In the genomic region with DNA sequence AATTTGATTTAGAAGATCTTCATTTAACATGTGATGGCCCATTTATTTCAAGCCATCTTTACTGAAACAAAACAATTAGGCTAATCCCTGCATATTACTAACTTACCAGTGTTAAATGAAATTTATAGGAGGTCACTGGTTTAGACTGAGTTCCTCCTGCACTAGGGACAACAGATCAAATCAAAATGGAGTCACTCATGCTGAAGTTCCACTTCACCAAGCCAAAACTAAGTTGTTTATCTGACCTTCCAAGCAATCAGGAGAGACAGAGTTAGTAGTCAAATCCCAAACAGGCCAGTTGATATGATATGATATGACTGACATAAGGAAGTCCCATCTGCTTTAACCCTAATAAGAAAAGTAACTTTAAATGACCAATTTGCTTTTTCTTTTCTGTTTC, we compare ENCODE assay signal across 17 cellular contexts. TPM values are rescaled to one million over a fixed set of nuclear protein-coding genes. Genes with fewer than 3 reads are reported as not detected.
DNase-seq lines count a peak whose midpoint lies in the region; ATAC-seq, FAIRE-seq and TF ChIP-seq lines count a peak whose summit lies in the region.
"Had no signal": no experiment of that assay in that cellular context is flagged by ENCODE, and none has a peak within 500 bp of the region (broad histone marks: within the 10 kb centered on the region; RNA-seq: fewer than 3 reads in every experiment).

No MANE protein-coding gene starts in this region.

- no peaks in the 10 kb centered on the region for H3K9me3 Mint-ChIP-seq in activated CD8-positive, alpha-beta T cell treated with anti-CD3 and anti-CD28 coated beads for 36 hours
- no peaks in the 10 kb centered on the region for H3K9me3 Mint-ChIP-seq in activated CD8-positive, alpha-beta T cell treated with anti-CD3 and anti-CD28 coated beads, Interleukin-2, amount 10 ng/mL, durations not matched to agents 7 days and 5 days (ENCODE audit: insufficient read depth)
- peaks cover 4% of the 10 kb centered on the region for H3K9me3 Mint-ChIP-seq in activated naive CD8-positive, alpha-beta T cell treated with anti-CD3 and anti-CD28 coated beads for 36 hours
- peaks cover 3% of the 10 kb centered on the region for H3K9me3 Mint-ChIP-seq in natural killer cell treated with Interleukin-12 subunit alpha and Interleukin-12 subunit beta and Interleukin-15 and Interleukin-18, amount 100 ng/mL, for 72 hours
- H3K9me3 Mint-ChIP-seq: GM23338 had no signal

- intact Hi-C loops in activated CD8-positive, alpha-beta T cell treated with anti-CD3 and anti-CD28 coated beads for 36 hours (cut with micrococcal nuclease): no loop called here
- intact Hi-C loops in lower leg skin (cut with DNase I; ENCODE audit: low total_unique reads): loop anchor here (10.0 kb wide), 1 partner anchor 93 kb away; no protein-coding TSS in a partner anchor

- peaks cover 54% of the 10 kb centered on the region for H3K36me3 Mint-ChIP-seq in activated CD8-positive, alpha-beta T cell treated with anti-CD3 and anti-CD28 coated beads for 36 hours (ENCODE audit: low read depth)
- peaks cover 22% of the 10 kb centered on the region for H3K36me3 Mint-ChIP-seq in activated CD8-positive, alpha-beta T cell treated with anti-CD3 and anti-CD28 coated beads, Interleukin-2, amount 10 ng/mL, durations not matched to agents 7 days and 5 days (ENCODE audit: low read depth)
- H3K36me3 Mint-ChIP-seq in activated naive CD8-positive, alpha-beta T cell treated with anti-CD3 and anti-CD28 coated beads for 36 hours: peaks cover 56% of the 10 kb centered on the region
- H3K36me3 Mint-ChIP-seq in natural killer cell treated with Interleukin-12 subunit alpha and Interleukin-12 subunit beta and Interleukin-15 and Interleukin-18, amount 100 ng/mL, for 72 hours: peaks cover 6% of the 10 kb centered on the region

- DNase-seq in activated CD8-positive, alpha-beta T cell treated with anti-CD3 and anti-CD28 coated beads for 36 hours: no peak
- DNase-seq in activated CD8-positive, alpha-beta T cell treated with anti-CD3 and anti-CD28 coated beads, Interleukin-2, amount 10 ng/mL, durations not matched to agents 7 days and 5 days: no peak
- DNase-seq in D721Med (ENCODE audit: insufficient read length, low spot score) (no peak), SW480 (ENCODE audit: low spot score) (no peak), lower leg skin (ENCODE audit: low spot score in 2 of 2) (no peak), NCI-H446 treated with DMSO at 0.1 percent for 48 hours (lab: John Stamatoyannopoulos, UW) (no peak)
- DNase-seq in activated naive CD8-positive, alpha-beta T cell treated with anti-CD3 and anti-CD28 coated beads for 36 hours: no peak
- no peak for DNase-seq in natural killer cell treated with Interleukin-12 subunit alpha and Interleukin-12 subunit beta and Interleukin-15 and Interleukin-18, amount 100 ng/mL, for 72 hours (ENCODE audit: low spot score)
- DNase-seq: CD4-positive, alpha-beta memory T cell; GF-D8; NCI-H1105 treated with DMSO at 0.1 percent for 48 hours; NCI-H187; NCI-H446; NCI-H748 treated with DMSO at 0.1 percent for 48 hours; PC-9; Right ventricle myocardium superior had no signal

- H3K27ac Mint-ChIP-seq in activated CD8-positive, alpha-beta T cell treated with anti-CD3 and anti-CD28 coated beads for 36 hours: peak overlapping the region; percentile 89
- no peak overlapping the region for H3K27ac Mint-ChIP-seq in activated CD8-positive, alpha-beta T cell treated with anti-CD3 and anti-CD28 coated beads, Interleukin-2, amount 10 ng/mL, durations not matched to agents 7 days and 5 days
- H3K27ac Mint-ChIP-seq in activated naive CD8-positive, alpha-beta T cell treated with anti-CD3 and anti-CD28 coated beads for 36 hours: peak overlapping the region; percentile 61
- H3K27ac Mint-ChIP-seq in natural killer cell treated with Interleukin-12 subunit alpha and Interleukin-12 subunit beta and Interleukin-15 and Interleukin-18, amount 100 ng/mL, for 72 hours: peak overlapping the region in 1 of 2 donors; percentile 98
- H3K27ac Mint-ChIP-seq: GM23338 had no signal

- no peak for ATAC-seq in activated CD8-positive, alpha-beta T cell treated with anti-CD3 and anti-CD28 coated beads for 36 hours
- ATAC-seq in activated CD8-positive, alpha-beta T cell treated with anti-CD3 and anti-CD28 coated beads, Interleukin-2, amount 10 ng/mL, durations not matched to agents 7 days and 5 days: no peak
- ATAC-seq in natural killer cell treated with Interleukin-12 subunit alpha and Interleukin-12 subunit beta and Interleukin-15 and Interleukin-18, amount 100 ng/mL, for 72 hours: no peak
- ATAC-seq: GM23338 had no signal

- CTCF ChIA-PET in activated CD8-positive, alpha-beta T cell treated with anti-CD3 and anti-CD28 coated beads for 36 hours (lab: Charles Lee): no interaction called here
- CTCF ChIA-PET in activated CD8-positive, alpha-beta T cell treated with anti-CD3 and anti-CD28 coated beads, Interleukin-2, amount 10 ng/mL, durations not matched to agents 7 days and 5 days (lab: Charles Lee): interaction anchor here (9.6 kb wide), 1 partner anchor 111 kb away, joined by 190 read pairs; no protein-coding TSS in a partner anchor

- H3K4me3 ChIP-seq in lower leg skin (ENCODE audit: low read depth, poor library complexity, severe bottlenecking): no peak overlapping the region
- H3K4me3 ChIP-seq: GM23338, PC-9 had no signal

- TF ChIP-seq POLR2A in lower leg skin (IDR thresholded peaks at IDR 0.05): no peak

- POLR2A ChIA-PET in activated CD8-positive, alpha-beta T cell treated with anti-CD3 and anti-CD28 coated beads for 36 hours (lab: Charles Lee): interaction anchor here (1.0 to 1.7 kb wide), 5 partner anchors 15 to 110 kb away, joined by 3 to 5 read pairs (median 4); no protein-coding TSS in a partner anchor
- POLR2A ChIA-PET in activated CD8-positive, alpha-beta T cell treated with anti-CD3 and anti-CD28 coated beads, Interleukin-2, amount 10 ng/mL, durations not matched to agents 7 days and 5 days (lab: Charles Lee): interaction anchor here (0.7 to 1.0 kb wide), 2 partner anchors 19 to 24 kb away, joined by 3 read pairs; no protein-coding TSS in a partner anchor

- H3K4me1 Mint-ChIP-seq in activated CD8-positive, alpha-beta T cell treated with anti-CD3 and anti-CD28 coated beads for 36 hours (ENCODE audit: low read depth): peaks cover 47% of the 10 kb centered on the region
- H3K4me1 Mint-ChIP-seq in activated CD8-positive, alpha-beta T cell treated with anti-CD3 and anti-CD28 coated beads, Interleukin-2, amount 10 ng/mL, durations not matched to agents 7 days and 5 days (ENCODE audit: low read depth): peaks cover 51% of the 10 kb centered on the region
- peaks cover 46% of the 10 kb centered on the region for H3K4me1 Mint-ChIP-seq in activated naive CD8-positive, alpha-beta T cell treated with anti-CD3 and anti-CD28 coated beads for 36 hours
- peaks cover 38 to 51% of the 10 kb centered on the region in 2 donors for H3K4me1 Mint-ChIP-seq in natural killer cell treated with Interleukin-12 subunit alpha and Interleukin-12 subunit beta and Interleukin-15 and Interleukin-18, amount 100 ng/mL, for 72 hours (ENCODE audit: low read depth in 2 of 2)

- no peak for TF ChIP-seq CTCF in activated CD8-positive, alpha-beta T cell treated with anti-CD3 and anti-CD28 coated beads for 36 hours (IDR thresholded peaks at IDR 0.05)
- no peak for TF ChIP-seq CTCF in D721Med (IDR thresholded peaks at IDR 0.05; ENCODE audit: insufficient read depth, missing control alignments)
- no peak for TF ChIP-seq CTCF in lower leg skin (IDR thresholded peaks at IDR 0.05)

- H3K4me3 Mint-ChIP-seq in activated CD8-positive, alpha-beta T cell treated with anti-CD3 and anti-CD28 coated beads for 36 hours: peak overlapping the region; percentile 98
- no peak overlapping the region for H3K4me3 Mint-ChIP-seq in activated CD8-positive, alpha-beta T cell treated with anti-CD3 and anti-CD28 coated beads, Interleukin-2, amount 10 ng/mL, durations not matched to agents 7 days and 5 days
- peak overlapping the region; percentile 4 for H3K4me3 Mint-ChIP-seq in activated naive CD8-positive, alpha-beta T cell treated with anti-CD3 and anti-CD28 coated beads for 36 hours
- H3K4me3 Mint-ChIP-seq in natural killer cell treated with Interleukin-12 subunit alpha and Interleukin-12 subunit beta and Interleukin-15 and Interleukin-18, amount 100 ng/mL, for 72 hours: peak overlapping the region; percentile 99
- H3K4me3 Mint-ChIP-seq: CD4-positive, alpha-beta memory T cell; GM23338 had no signal

- FAIRE-seq in D721Med (lab: Jason Lieb, UNC): peak; percentile 61

- no peaks in the 10 kb centered on the region for H3K27me3 Mint-ChIP-seq in activated CD8-positive, alpha-beta T cell treated with anti-CD3 and anti-CD28 coated beads for 36 hours
- no peaks in the 10 kb centered on the region for H3K27me3 Mint-ChIP-seq in activated CD8-positive, alpha-beta T cell treated with anti-CD3 and anti-CD28 coated beads, Interleukin-2, amount 10 ng/mL, durations not matched to agents 7 days and 5 days (ENCODE audit: low read depth)
- no peaks in the 10 kb centered on the region for H3K27me3 Mint-ChIP-seq in activated naive CD8-positive, alpha-beta T cell treated with anti-CD3 and anti-CD28 coated beads for 36 hours
- H3K27me3 Mint-ChIP-seq in natural killer cell treated with Interleukin-12 subunit alpha and Interleukin-12 subunit beta and Interleukin-15 and Interleukin-18, amount 100 ng/mL, for 72 hours: no peaks in the 10 kb centered on the region
- H3K27me3 Mint-ChIP-seq: CD4-positive, alpha-beta memory T cell had no signal

RNA-seq across cellular contexts. Expression of gene LYST, which starts 4.8 kb away (rescaled TPM):
- 10 to 100 TPM; 77.4 to 87.3 TPM for total RNA-seq in activated CD8-positive, alpha-beta T cell treated with anti-CD3 and anti-CD28 coated beads for 36 hours
- total RNA-seq in activated CD8-positive, alpha-beta T cell treated with anti-CD3 and anti-CD28 coated beads, Interleukin-2, amount 10 ng/mL, durations not matched to agents 7 days and 5 days: 10 to 100 TPM; 26.2 to 28.6 TPM
- 10 to 100 TPM; 63.8 to 76.2 TPM for total RNA-seq in activated naive CD8-positive, alpha-beta T cell treated with anti-CD3 and anti-CD28 coated beads for 36 hours
- total RNA-seq in natural killer cell treated with Interleukin-12 subunit alpha and Interleukin-12 subunit beta and Interleukin-15 and Interleukin-18, amount 100 ng/mL, for 72 hours: 10 to 100 TPM; 68.8 to 91.2 TPM
- 10 to 100 TPM; 38.5 to 43.9 (median 40.9) TPM for total RNA-seq in lower leg skin
